ENCODE assay signal across 1 cellular context in the genomic region with DNA sequence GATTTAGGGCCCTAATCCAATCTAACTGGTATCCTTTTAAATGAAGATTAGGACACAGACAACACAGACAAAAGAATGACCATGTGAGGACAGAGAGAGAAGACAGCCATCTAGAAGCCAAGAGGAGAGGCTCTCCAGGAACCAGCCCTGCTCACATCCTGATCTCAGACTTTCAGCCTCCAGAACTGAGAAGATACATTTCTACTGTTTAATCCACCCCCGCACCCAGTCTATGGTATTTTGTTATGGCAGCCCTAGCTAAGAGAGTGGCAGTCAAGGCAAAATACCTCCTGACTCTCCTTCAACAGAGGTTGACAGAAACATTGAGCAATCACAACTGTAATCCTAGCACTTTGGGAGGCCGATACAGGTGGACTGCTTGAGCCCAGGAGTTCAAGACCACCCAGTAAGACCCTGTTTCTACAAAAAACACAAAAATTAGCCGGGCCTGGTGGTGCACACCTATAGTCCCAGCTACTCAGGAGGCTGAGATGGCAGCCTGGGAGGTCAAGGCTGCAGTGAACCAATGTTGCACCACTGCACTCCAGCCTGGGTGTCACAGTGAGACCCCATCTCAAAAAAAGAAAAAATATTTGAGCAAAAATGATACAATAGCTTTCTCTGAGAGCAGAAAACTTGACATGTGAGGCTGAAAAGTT.
TF ChIP-seq lines count a peak whose summit lies in the region.

No MANE protein-coding gene starts in this region.

TF ChIP-seq in WTC11, 78 proteins besides CTCF, POLR2A, EP300 and RAD21 (continued from another document):
- TF ChIP-seq, protein P1, sequence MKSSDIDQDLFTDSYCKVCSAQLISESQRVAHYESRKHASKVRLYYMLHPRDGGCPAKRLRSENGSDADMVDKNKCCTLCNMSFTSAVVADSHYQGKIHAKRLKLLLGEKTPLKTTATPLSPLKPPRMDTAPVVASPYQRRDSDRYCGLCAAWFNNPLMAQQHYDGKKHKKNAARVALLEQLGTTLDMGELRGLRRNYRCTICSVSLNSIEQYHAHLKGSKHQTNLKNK (CRISPR knock-in tag; IDR thresholded peaks at IDR 0.05) = no peak
- TF ChIP-seq, protein P2, sequence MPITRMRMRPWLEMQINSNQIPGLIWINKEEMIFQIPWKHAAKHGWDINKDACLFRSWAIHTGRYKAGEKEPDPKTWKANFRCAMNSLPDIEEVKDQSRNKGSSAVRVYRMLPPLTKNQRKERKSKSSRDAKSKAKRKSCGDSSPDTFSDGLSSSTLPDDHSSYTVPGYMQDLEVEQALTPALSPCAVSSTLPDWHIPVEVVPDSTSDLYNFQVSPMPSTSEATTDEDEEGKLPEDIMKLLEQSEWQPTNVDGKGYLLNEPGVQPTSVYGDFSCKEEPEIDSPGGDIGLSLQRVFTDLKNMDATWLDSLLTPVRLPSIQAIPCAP (CRISPR knock-in tag; IDR thresholded peaks at IDR 0.05) = no peak
- TF ChIP-seq, protein P3, sequence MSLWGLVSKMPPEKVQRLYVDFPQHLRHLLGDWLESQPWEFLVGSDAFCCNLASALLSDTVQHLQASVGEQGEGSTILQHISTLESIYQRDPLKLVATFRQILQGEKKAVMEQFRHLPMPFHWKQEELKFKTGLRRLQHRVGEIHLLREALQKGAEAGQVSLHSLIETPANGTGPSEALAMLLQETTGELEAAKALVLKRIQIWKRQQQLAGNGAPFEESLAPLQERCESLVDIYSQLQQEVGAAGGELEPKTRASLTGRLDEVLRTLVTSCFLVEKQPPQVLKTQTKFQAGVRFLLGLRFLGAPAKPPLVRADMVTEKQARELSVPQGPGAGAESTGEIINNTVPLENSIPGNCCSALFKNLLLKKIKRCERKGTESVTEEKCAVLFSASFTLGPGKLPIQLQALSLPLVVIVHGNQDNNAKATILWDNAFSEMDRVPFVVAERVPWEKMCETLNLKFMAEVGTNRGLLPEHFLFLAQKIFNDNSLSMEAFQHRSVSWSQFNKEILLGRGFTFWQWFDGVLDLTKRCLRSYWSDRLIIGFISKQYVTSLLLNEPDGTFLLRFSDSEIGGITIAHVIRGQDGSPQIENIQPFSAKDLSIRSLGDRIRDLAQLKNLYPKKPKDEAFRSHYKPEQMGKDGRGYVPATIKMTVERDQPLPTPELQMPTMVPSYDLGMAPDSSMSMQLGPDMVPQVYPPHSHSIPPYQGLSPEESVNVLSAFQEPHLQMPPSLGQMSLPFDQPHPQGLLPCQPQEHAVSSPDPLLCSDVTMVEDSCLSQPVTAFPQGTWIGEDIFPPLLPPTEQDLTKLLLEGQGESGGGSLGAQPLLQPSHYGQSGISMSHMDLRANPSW (CRISPR knock-in tag; conservative IDR thresholded peaks at IDR 0.05; ENCODE audit: low read depth) = no peak
- no peak for TF ChIP-seq FOXK1 (CRISPR knock-in tag; IDR thresholded peaks at IDR 0.05)
- no peak for TF ChIP-seq EMX1 (CRISPR knock-in tag; IDR thresholded peaks at IDR 0.05)
- no peak for TF ChIP-seq GRHL2 (CRISPR knock-in tag; IDR thresholded peaks at IDR 0.05; ENCODE audit: insufficient replicate concordance, severe bottlenecking)
- TF ChIP-seq, protein P4, sequence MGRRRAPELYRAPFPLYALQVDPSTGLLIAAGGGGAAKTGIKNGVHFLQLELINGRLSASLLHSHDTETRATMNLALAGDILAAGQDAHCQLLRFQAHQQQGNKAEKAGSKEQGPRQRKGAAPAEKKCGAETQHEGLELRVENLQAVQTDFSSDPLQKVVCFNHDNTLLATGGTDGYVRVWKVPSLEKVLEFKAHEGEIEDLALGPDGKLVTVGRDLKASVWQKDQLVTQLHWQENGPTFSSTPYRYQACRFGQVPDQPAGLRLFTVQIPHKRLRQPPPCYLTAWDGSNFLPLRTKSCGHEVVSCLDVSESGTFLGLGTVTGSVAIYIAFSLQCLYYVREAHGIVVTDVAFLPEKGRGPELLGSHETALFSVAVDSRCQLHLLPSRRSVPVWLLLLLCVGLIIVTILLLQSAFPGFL (CRISPR knock-in tag; IDR thresholded peaks at IDR 0.05; ENCODE audit: borderline replicate concordance) = no peak
- no peak for TF ChIP-seq NFATC4 (CRISPR knock-in tag; IDR thresholded peaks at IDR 0.05)
- TF ChIP-seq ELF4 (CRISPR knock-in tag; IDR thresholded peaks at IDR 0.05; ENCODE audit: low read depth) = no peak
- no peak for TF ChIP-seq ZNF232 (CRISPR knock-in tag; IDR thresholded peaks at IDR 0.05)
- no peak for TF ChIP-seq ZNF219 (CRISPR knock-in tag; IDR thresholded peaks at IDR 0.05; ENCODE audit: borderline replicate concordance)
- TF ChIP-seq TP53 (CRISPR knock-in tag; IDR thresholded peaks at IDR 0.05) = no peak
- TF ChIP-seq, protein P5, sequence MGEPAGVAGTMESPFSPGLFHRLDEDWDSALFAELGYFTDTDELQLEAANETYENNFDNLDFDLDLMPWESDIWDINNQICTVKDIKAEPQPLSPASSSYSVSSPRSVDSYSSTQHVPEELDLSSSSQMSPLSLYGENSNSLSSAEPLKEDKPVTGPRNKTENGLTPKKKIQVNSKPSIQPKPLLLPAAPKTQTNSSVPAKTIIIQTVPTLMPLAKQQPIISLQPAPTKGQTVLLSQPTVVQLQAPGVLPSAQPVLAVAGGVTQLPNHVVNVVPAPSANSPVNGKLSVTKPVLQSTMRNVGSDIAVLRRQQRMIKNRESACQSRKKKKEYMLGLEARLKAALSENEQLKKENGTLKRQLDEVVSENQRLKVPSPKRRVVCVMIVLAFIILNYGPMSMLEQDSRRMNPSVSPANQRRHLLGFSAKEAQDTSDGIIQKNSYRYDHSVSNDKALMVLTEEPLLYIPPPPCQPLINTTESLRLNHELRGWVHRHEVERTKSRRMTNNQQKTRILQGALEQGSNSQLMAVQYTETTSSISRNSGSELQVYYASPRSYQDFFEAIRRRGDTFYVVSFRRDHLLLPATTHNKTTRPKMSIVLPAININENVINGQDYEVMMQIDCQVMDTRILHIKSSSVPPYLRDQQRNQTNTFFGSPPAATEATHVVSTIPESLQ (CRISPR knock-in tag; IDR thresholded peaks at IDR 0.05) = no peak
- no peak for TF ChIP-seq ZNF138 (CRISPR knock-in tag; conservative IDR thresholded peaks at IDR 0.05)
TF ChIP-seq in WTC11: peak in this region for 0.
